Comparison of ENCODE assay signal across 1 cellular context in genomic region chr7:23544913-23545354, GRCh38.
TF ChIP-seq lines count a peak whose summit lies in the region.

No MANE protein-coding gene starts in this region.

TF ChIP-seq in K562, 482 proteins besides CTCF, POLR2A, EP300 and RAD21 (continued from another document and continues in another):
- no peak for TF ChIP-seq STAT6 (CRISPR knock-in tag; IDR thresholded peaks at IDR 0.05)
- no peak for TF ChIP-seq NR1H2 (CRISPR knock-in tag; IDR thresholded peaks at IDR 0.05)
- TF ChIP-seq RBM34 (IDR thresholded peaks at IDR 0.05; ENCODE audit: borderline replicate concordance, insufficient read depth, low read length) = no peak
- TF ChIP-seq RB1 (IDR thresholded peaks at IDR 0.05; ENCODE audit: low read depth) = peak; percentile 74; the same call in 1 of the 2 replicates
- no peak for TF ChIP-seq ZNF354B (CRISPR knock-in tag; IDR thresholded peaks at IDR 0.05)
- TF ChIP-seq MNT (conservative IDR thresholded peaks at IDR 0.05) = no peak
- TF ChIP-seq SNIP1 (IDR thresholded peaks at IDR 0.05; ENCODE audit: low read depth) = no peak
- no peak for TF ChIP-seq HSF4 (CRISPR knock-in tag; IDR thresholded peaks at IDR 0.05; ENCODE audit: borderline replicate concordance)
- TF ChIP-seq BRF2 (IDR thresholded peaks at IDR 0.05; ENCODE audit: borderline replicate concordance, insufficient read depth, insufficient read length) = no peak
- no peak for TF ChIP-seq TEAD2 (tag; IDR thresholded peaks at IDR 0.05)
- TF ChIP-seq ARID3A (IDR thresholded peaks at IDR 0.05; ENCODE audit: borderline replicate concordance, low read depth, low read length) = peak; percentile 44; the same call in 1 of the 2 replicates
- no peak for TF ChIP-seq EGR1 (conservative IDR thresholded peaks at IDR 0.05)
- no peak for TF ChIP-seq GTF2F1 (IDR thresholded peaks at IDR 0.05; ENCODE audit: low read depth, low read length)
- no peak for TF ChIP-seq SP1 (CRISPR knock-in tag; IDR thresholded peaks at IDR 0.05)
- no peak for TF ChIP-seq ZNF696 (CRISPR knock-in tag; conservative IDR thresholded peaks at IDR 0.05)
- no peak for TF ChIP-seq RUNX1 (IDR thresholded peaks at IDR 0.05; ENCODE audit: low read depth)
- peak; percentile 37; the same call in 1 of the 2 replicates for TF ChIP-seq JUND (IDR thresholded peaks at IDR 0.05; ENCODE audit: borderline replicate concordance, low read depth, low read length)
- no peak for TF ChIP-seq JUND (tag; IDR thresholded peaks at IDR 0.05; ENCODE audit: borderline replicate concordance, low read depth, low read length)
- TF ChIP-seq RERE (CRISPR knock-in tag; IDR thresholded peaks at IDR 0.05; ENCODE audit: borderline replicate concordance) = no peak
- TF ChIP-seq SMC3 (conservative IDR thresholded peaks at IDR 0.05; ENCODE audit: insufficient read depth, low read depth, low read length) = peak; percentile 74
- no peak for TF ChIP-seq U2AF2 (optimal IDR thresholded peaks at IDR 0.05; ENCODE audit: low read depth, low read length)
- peak; percentile 63 for TF ChIP-seq CC2D1A (IDR thresholded peaks at IDR 0.05)
- no peak for TF ChIP-seq SP2 (IDR thresholded peaks at IDR 0.05; ENCODE audit: extremely low read depth, low read depth, low read length, poor library complexity, severe bottlenecking)
- no peak for TF ChIP-seq E4F1 (CRISPR knock-in tag; IDR thresholded peaks at IDR 0.05; ENCODE audit: borderline replicate concordance)
- TF ChIP-seq E2F3 (CRISPR knock-in tag; IDR thresholded peaks at IDR 0.05) = no peak
- TF ChIP-seq STAT5B (CRISPR knock-in tag; IDR thresholded peaks at IDR 0.05) = no peak
- TF ChIP-seq ARNT (IDR thresholded peaks at IDR 0.05) = 0 out of 4 replicates have a peak, but pooled peaks of 1 of the 2 experiments have one; percentile 39
- no peak for TF ChIP-seq ZNF184 (CRISPR knock-in tag; IDR thresholded peaks at IDR 0.05)
- TF ChIP-seq POLR3G (IDR thresholded peaks at IDR 0.05; ENCODE audit: extremely low read depth, insufficient read length, insufficient replicate concordance) = no peak
- no peak for TF ChIP-seq HNRNPLL (IDR thresholded peaks at IDR 0.05; ENCODE audit: low read depth, low read length, poor library complexity, severe bottlenecking)
- no peak for TF ChIP-seq ZNF232 (CRISPR knock-in tag; IDR thresholded peaks at IDR 0.05)
- TF ChIP-seq ZNF780A (CRISPR knock-in tag; IDR thresholded peaks at IDR 0.05) = no peak
- TF ChIP-seq MAZ (CRISPR knock-in tag; conservative IDR thresholded peaks at IDR 0.05 in 1 of 2, IDR thresholded peaks at IDR 0.05 in 1 of 2) = peak in 1 of 2 experiments; percentile 49; a peak in 1 of 4 replicates
- no peak for TF ChIP-seq HBP1 (CRISPR knock-in tag; IDR thresholded peaks at IDR 0.05)
- TF ChIP-seq NCOA1 (IDR thresholded peaks at IDR 0.05; ENCODE audit: low read depth) = no peak
- TF ChIP-seq HMGXB4 (CRISPR knock-in tag; IDR thresholded peaks at IDR 0.05) = no peak
- no peak for TF ChIP-seq TCF7L2 (IDR thresholded peaks at IDR 0.05; ENCODE audit: low read depth, low read length)
- no peak for TF ChIP-seq TARDBP (IDR thresholded peaks at IDR 0.05)
- peak; percentile 76; the same call in 1 of the 2 replicates for TF ChIP-seq MEF2D (tag; conservative IDR thresholded peaks at IDR 0.05; ENCODE audit: low read depth)
- TF ChIP-seq XRCC3 (IDR thresholded peaks at IDR 0.05) = no peak
- no peak for TF ChIP-seq SAFB (IDR thresholded peaks at IDR 0.05; ENCODE audit: borderline replicate concordance, low read depth, low read length)
- no peak for TF ChIP-seq RFX5 (IDR thresholded peaks at IDR 0.05; ENCODE audit: low read depth, low read length)
- TF ChIP-seq E2F1 (CRISPR knock-in tag; IDR thresholded peaks at IDR 0.05) = no peak
- TF ChIP-seq FIP1L1 (IDR thresholded peaks at IDR 0.05; ENCODE audit: low read depth, low read length, poor library complexity, severe bottlenecking) = no peak
